17 cellular contexts compared by ENCODE assay signal in genomic region chr1:21636029-21636428, GRCh38. TPM values are rescaled to one million over a fixed set of nuclear protein-coding genes. Genes with fewer than 3 reads are reported as not detected.
"Had no signal": no experiment of that assay in that cellular context is flagged by ENCODE, and none has a peak within 500 bp of the region (broad histone marks: within the 10 kb centered on the region; RNA-seq: fewer than 3 reads in every experiment).

No MANE protein-coding gene starts in this region.

- H3K36me3 Mint-ChIP-seq: naive thymus-derived CD4-positive, alpha-beta T cell; type B pancreatic cell had no signal

- H3K4me3 Mint-ChIP-seq: naive thymus-derived CD4-positive, alpha-beta T cell; nephron progenitor cell; type B pancreatic cell had no signal

- H3K27ac Mint-ChIP-seq: naive thymus-derived CD4-positive, alpha-beta T cell; nephron progenitor cell; type B pancreatic cell had no signal

- H3K27ac ChIP-seq: gastrocnemius medialis, left lung, lower lobe of right lung, right atrium auricular region had no signal

- H3K9me3 Mint-ChIP-seq: naive thymus-derived CD4-positive, alpha-beta T cell; nephron progenitor cell; type B pancreatic cell had no signal

- H3K4me3 ChIP-seq: gastrocnemius medialis, left lung, lower lobe of right lung, right atrium auricular region had no signal

- DNase-seq: effector memory CD4-positive, alpha-beta T cell; gastrocnemius medialis; islet precursor cell; left lung; lower lobe of right lung; mesendoderm; naive thymus-derived CD4-positive, alpha-beta T cell; nephron progenitor cell; posterior cingulate gyrus; small intestine; stimulated activated CD4-positive, alpha-beta T cell treated with anti-CD3 and anti-CD28 coated beads, Interleukin-12 subunit alpha, Interleukin-12 subunit beta, amount 100 ng/mL, for 4 hours; stimulated activated naive CD4-positive, alpha-beta T cell had no signal

- H3K36me3 ChIP-seq: gastrocnemius medialis, left lung, lower lobe of right lung, right atrium auricular region had no signal

- FAIRE-seq: endometrium, small intestine, urothelium cell line had no signal

- H3K27me3 ChIP-seq: right atrium auricular region had no signal

- ATAC-seq: esophagus mucosa; gastrocnemius medialis; left lung; lower lobe of right lung; naive thymus-derived CD4-positive, alpha-beta T cell had no signal

- H3K9me3 ChIP-seq: gastrocnemius medialis, left lung, lower lobe of right lung, right atrium auricular region had no signal

RNA-seq across cellular contexts. Expression of gene RAP1GAP, which starts 33.1 kb away (rescaled TPM):
- polyA plus RNA-seq: naive thymus-derived CD4-positive, alpha-beta T cell had no signal
